ENCODE assay signal across 1 cellular context in genomic region chr5:96945144-96945543, GRCh38.
TF ChIP-seq lines count a peak whose summit lies in the region.

No MANE protein-coding gene starts in this region.

TF ChIP-seq in GM12878, 131 proteins besides CTCF, POLR2A, EP300 and RAD21:
- 0 out of 2 replicates have a peak, but pooled peaks have one; percentile 11 for TF ChIP-seq POLR2AphosphoS5 (IDR thresholded peaks at IDR 0.05; ENCODE audit: low read length)
